ENCODE assay signal across 1 cellular context in the genomic region with DNA sequence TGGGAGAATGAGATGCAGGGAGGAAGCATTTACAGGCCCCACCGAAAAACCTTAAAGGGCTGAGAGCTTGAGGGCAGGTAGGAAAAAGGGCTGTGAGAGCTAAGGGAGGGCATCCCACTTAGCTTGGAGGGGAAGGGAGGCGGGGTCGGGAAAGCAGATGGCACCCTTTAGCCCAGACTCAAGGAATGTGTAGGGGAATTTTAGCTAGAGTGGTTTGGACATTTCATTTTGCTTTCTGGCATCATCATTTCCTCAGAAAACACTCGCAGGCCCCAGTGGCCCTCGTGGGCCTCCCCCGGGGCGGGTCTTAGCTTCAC.
TF ChIP-seq lines count a peak whose summit lies in the region.

No MANE protein-coding gene starts in this region.

TF ChIP-seq in HCT116, 20 proteins besides CTCF, POLR2A, EP300 and RAD21 (continued from another document):
- TF ChIP-seq POLR2AphosphoS5 (IDR thresholded peaks at IDR 0.05; ENCODE audit: low read depth, low read length) (no peak), ZFX (IDR thresholded peaks at IDR 0.05) (no peak), EGR1 (IDR thresholded peaks at IDR 0.05; ENCODE audit: low read depth) (no peak), ZNF274 (IDR thresholded peaks at IDR 0.05; ENCODE audit: low read depth, low read length) (no peak), EZH2phosphoT487 (IDR thresholded peaks at IDR 0.05; ENCODE audit: borderline replicate concordance) (no peak)
- TF ChIP-seq, protein P1, sequence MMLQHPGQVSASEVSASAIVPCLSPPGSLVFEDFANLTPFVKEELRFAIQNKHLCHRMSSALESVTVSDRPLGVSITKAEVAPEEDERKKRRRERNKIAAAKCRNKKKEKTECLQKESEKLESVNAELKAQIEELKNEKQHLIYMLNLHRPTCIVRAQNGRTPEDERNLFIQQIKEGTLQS (IDR thresholded peaks at IDR 0.05), result no peak
- TF ChIP-seq, protein P2, sequence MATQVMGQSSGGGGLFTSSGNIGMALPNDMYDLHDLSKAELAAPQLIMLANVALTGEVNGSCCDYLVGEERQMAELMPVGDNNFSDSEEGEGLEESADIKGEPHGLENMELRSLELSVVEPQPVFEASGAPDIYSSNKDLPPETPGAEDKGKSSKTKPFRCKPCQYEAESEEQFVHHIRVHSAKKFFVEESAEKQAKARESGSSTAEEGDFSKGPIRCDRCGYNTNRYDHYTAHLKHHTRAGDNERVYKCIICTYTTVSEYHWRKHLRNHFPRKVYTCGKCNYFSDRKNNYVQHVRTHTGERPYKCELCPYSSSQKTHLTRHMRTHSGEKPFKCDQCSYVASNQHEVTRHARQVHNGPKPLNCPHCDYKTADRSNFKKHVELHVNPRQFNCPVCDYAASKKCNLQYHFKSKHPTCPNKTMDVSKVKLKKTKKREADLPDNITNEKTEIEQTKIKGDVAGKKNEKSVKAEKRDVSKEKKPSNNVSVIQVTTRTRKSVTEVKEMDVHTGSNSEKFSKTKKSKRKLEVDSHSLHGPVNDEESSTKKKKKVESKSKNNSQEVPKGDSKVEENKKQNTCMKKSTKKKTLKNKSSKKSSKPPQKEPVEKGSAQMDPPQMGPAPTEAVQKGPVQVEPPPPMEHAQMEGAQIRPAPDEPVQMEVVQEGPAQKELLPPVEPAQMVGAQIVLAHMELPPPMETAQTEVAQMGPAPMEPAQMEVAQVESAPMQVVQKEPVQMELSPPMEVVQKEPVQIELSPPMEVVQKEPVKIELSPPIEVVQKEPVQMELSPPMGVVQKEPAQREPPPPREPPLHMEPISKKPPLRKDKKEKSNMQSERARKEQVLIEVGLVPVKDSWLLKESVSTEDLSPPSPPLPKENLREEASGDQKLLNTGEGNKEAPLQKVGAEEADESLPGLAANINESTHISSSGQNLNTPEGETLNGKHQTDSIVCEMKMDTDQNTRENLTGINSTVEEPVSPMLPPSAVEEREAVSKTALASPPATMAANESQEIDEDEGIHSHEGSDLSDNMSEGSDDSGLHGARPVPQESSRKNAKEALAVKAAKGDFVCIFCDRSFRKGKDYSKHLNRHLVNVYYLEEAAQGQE (IDR thresholded peaks at IDR 0.05; ENCODE audit: low read depth), result no peak
